ENCODE assay signal across 1 cellular context in the genomic region with DNA sequence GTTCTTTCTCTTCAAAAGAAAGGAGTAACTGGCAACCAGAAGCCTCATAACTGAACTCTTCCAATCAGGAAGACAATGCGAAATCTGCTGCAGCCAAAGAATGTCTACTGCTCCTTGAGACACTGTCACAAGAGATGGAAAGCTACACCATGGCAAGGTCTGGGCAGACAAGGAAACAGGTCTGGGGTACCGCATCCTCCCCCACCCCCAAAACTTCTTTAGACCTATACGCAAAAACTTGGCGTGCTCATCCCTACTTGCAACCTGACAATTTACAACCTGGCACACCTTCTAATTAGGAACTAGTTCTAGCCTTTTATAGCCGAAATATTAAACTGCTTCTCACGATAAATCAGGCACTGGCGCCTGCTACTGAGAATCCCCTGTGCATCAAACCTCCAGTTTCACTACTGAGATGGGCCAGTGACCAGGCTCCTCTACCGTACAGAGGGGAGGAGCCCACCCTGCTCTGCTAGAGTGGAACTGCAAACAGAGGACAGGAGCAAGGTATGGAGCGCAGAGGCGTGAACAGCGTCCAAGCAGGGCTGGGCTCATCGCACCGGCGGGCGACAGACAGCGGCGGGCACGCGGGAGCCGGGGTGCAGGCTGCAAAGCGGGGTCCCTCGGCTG.
TF ChIP-seq lines count a peak whose summit lies in the region.

No MANE protein-coding gene starts in this region.

TF ChIP-seq in HEK293, 187 proteins besides CTCF, POLR2A, EP300 and RAD21 (continued from another document):
- TF ChIP-seq ZNF555 (tag by site-specific recombination; conservative IDR thresholded peaks at IDR 0.05) (no peak), ZNF311 (tag by site-specific recombination; IDR thresholded peaks at IDR 0.05; ENCODE audit: borderline replicate concordance) (no peak), ZNF324 (tag by site-specific recombination; IDR thresholded peaks at IDR 0.05) (no peak), SETDB1 (IDR thresholded peaks at IDR 0.05; ENCODE audit: insufficient read length, low read length) (no peak), KLF8 (tag by site-specific recombination; IDR thresholded peaks at IDR 0.05) (no peak), ZNF677 (tag by site-specific recombination; IDR thresholded peaks at IDR 0.05) (peak; percentile 25; the same call in 1 of the 2 replicates), ZNF600 (tag by site-specific recombination; IDR thresholded peaks at IDR 0.05) (peak; percentile 7; the same call in 1 of the 2 replicates), ZNF37A (tag by site-specific recombination; IDR thresholded peaks at IDR 0.05) (no peak), ZNF510 (tag by site-specific recombination; IDR thresholded peaks at IDR 0.05; ENCODE audit: insufficient replicate concordance) (no peak), ZNF585B (tag by site-specific recombination; IDR thresholded peaks at IDR 0.05) (no peak), GLI2 (tag by site-specific recombination; IDR thresholded peaks at IDR 0.05; ENCODE audit: borderline replicate concordance, low read depth) (no peak)
- TF ChIP-seq, protein P1, sequence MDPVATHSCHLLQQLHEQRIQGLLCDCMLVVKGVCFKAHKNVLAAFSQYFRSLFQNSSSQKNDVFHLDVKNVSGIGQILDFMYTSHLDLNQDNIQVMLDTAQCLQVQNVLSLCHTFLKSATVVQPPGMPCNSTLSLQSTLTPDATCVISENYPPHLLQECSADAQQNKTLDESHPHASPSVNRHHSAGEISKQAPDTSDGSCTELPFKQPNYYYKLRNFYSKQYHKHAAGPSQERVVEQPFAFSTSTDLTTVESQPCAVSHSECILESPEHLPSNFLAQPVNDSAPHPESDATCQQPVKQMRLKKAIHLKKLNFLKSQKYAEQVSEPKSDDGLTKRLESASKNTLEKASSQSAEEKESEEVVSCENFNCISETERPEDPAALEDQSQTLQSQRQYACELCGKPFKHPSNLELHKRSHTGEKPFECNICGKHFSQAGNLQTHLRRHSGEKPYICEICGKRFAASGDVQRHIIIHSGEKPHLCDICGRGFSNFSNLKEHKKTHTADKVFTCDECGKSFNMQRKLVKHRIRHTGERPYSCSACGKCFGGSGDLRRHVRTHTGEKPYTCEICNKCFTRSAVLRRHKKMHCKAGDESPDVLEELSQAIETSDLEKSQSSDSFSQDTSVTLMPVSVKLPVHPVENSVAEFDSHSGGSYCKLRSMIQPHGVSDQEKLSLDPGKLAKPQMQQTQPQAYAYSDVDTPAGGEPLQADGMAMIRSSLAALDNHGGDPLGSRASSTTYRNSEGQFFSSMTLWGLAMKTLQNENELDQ (tag by site-specific recombination; IDR thresholded peaks at IDR 0.05; ENCODE audit: low read depth), result no peak
- TF ChIP-seq, protein P2, sequence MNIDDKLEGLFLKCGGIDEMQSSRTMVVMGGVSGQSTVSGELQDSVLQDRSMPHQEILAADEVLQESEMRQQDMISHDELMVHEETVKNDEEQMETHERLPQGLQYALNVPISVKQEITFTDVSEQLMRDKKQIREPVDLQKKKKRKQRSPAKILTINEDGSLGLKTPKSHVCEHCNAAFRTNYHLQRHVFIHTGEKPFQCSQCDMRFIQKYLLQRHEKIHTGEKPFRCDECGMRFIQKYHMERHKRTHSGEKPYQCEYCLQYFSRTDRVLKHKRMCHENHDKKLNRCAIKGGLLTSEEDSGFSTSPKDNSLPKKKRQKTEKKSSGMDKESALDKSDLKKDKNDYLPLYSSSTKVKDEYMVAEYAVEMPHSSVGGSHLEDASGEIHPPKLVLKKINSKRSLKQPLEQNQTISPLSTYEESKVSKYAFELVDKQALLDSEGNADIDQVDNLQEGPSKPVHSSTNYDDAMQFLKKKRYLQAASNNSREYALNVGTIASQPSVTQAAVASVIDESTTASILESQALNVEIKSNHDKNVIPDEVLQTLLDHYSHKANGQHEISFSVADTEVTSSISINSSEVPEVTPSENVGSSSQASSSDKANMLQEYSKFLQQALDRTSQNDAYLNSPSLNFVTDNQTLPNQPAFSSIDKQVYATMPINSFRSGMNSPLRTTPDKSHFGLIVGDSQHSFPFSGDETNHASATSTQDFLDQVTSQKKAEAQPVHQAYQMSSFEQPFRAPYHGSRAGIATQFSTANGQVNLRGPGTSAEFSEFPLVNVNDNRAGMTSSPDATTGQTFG (tag by site-specific recombination; IDR thresholded peaks at IDR 0.05; ENCODE audit: borderline replicate concordance), result no peak
